8 cellular contexts compared by ENCODE assay signal in genomic region chr11:102346748-102347525, GRCh38. TPM values are rescaled to one million over a fixed set of nuclear protein-coding genes. Genes with fewer than 3 reads are reported as not detected.
A peak's percentile ranks its signal among the peaks of the same experiment; 100 is the strongest.
DNase-seq lines count a peak whose midpoint lies in the region; FAIRE-seq and TF ChIP-seq lines count a peak whose summit lies in the region.

Gene BIRC2, plus strand, starts transcription at chr11:102347214. Its CDS starts 2,641 bp downstream, at chr11:102349855.

- H3K4me1 Mint-ChIP-seq in H9, result peaks cover 14 to 18% of the 10 kb centered on the region in 2 experiments

- H3K79me1 ChIP-seq in H9 (ENCODE audit: insufficient read depth, low read depth, low read length, poor library complexity, severe bottlenecking), result no peaks in the 10 kb centered on the region

- H2BK20ac ChIP-seq in H9 (ENCODE audit: low read depth, low read length, poor library complexity, severe bottlenecking), result no peak within 1 kb of the TSS

- H3K9me3 ChIP-seq in H9 (ENCODE audit: control insufficient read depth, low read depth, low read length) (no peaks in the 10 kb centered on the region), SJCRH30 (replicated peaks) (no peaks in the 10 kb centered on the region), neutrophil (no peaks in the 10 kb centered on the region)

- H4K5ac ChIP-seq in H9 (ENCODE audit: insufficient read length, low read depth, low read length), result no peak within 1 kb of the TSS

- peak within 1 kb of the TSS; percentile 53 for H3K27ac ChIP-seq in H9 (ENCODE audit: insufficient read length, low read depth, low read length)
- peak within 1 kb of the TSS; percentile 87 for H3K27ac ChIP-seq in SJCRH30
- H3K27ac ChIP-seq in neutrophil, result peak within 1 kb of the TSS; percentile 96

- peak within 1 kb of the TSS; percentile 92 for H3K18ac ChIP-seq in H9 (ENCODE audit: insufficient read length, low read depth, low read length)

- H3K9me3 Mint-ChIP-seq in H9, result no peaks in the 10 kb centered on the region

- peak within 1 kb of the TSS; percentile 91 for H3K14ac ChIP-seq in H9 (ENCODE audit: insufficient read depth, low read length)

- H3K27me3 ChIP-seq in H9 (ENCODE audit: insufficient read depth, low read length) (no peaks in the 10 kb centered on the region), SJCRH30 (no peaks in the 10 kb centered on the region), neutrophil (no peaks in the 10 kb centered on the region)

- no peak within 1 kb of the TSS for H3K4ac ChIP-seq in H9 (ENCODE audit: low read depth, low read length)

- peak; percentile 75 for TF ChIP-seq CTCF in H9 (conservative IDR thresholded peaks at IDR 0.05)
- peak; percentile 89 for TF ChIP-seq CTCF in neutrophil (IDR thresholded peaks at IDR 0.05)

- no peak within 1 kb of the TSS for H2BK5ac ChIP-seq in H9 (ENCODE audit: insufficient read length, low read length)

- peak within 1 kb of the TSS; percentile 96 for H3K9ac ChIP-seq in H9 (ENCODE audit: extremely low read depth, insufficient read length, low read length)

- peak within 1 kb of the TSS; percentile 95 to 97 for H3K4me3 Mint-ChIP-seq in H9

- WGBS in H9 (ENCODE audit: extremely low coverage, insufficient read length, low lambda C conversion rate), result no CpG with 5 or more reads among the region's 84 CpGs

- peak; percentile 94 for DNase-seq in GM03348 (ENCODE audit: low spot score)
- DNase-seq in H9, result peak; percentile 92
- peak; percentile 95 for DNase-seq in M059J (ENCODE audit: low read depth)
- DNase-seq in SJCRH30, result peak; percentile 83 to 89
- DNase-seq in activated naive CD4-positive, alpha-beta T cell (lab: John Stamatoyannopoulos, UW), result peak; percentile 77 to 96 (median 87)
- peak; percentile 81 to 84 for DNase-seq in frontal cortex (ENCODE audit: low spot score in 2 of 2)
- peak; percentile 95 for DNase-seq in superior temporal gyrus (ENCODE audit: extremely low spot score)

- FAIRE-seq in frontal cortex (lab: Jason Lieb, UNC), result no peak

- peaks cover 4 to 21% (median 16%) of the 10 kb centered on the region in 3 experiments; a peak in 6 of 7 replicates for H3K36me3 Mint-ChIP-seq in H9 (ENCODE audit: insufficient read depth in 1 of 3, low read depth in 3 of 3)

- no peak within 1 kb of the TSS for H3K23ac ChIP-seq in H9 (ENCODE audit: insufficient read length, low read depth, low read length)

- no peak within 1 kb of the TSS for H4K91ac ChIP-seq in H9 (ENCODE audit: insufficient read length, low read depth, low read length)

- no peak within 1 kb of the TSS for H2BK12ac ChIP-seq in H9 (ENCODE audit: insufficient read length, low read depth, low read length)

- H3K56ac ChIP-seq in H9 (ENCODE audit: insufficient read length, low read depth, low read length), result no peak within 1 kb of the TSS

- no peak within 1 kb of the TSS for H2BK120ac ChIP-seq in H9 (ENCODE audit: low read depth, low read length, poor library complexity, severe bottlenecking)

- peak within 1 kb of the TSS; percentile 84 for H3K4me2 ChIP-seq in H9 (ENCODE audit: insufficient read depth, insufficient read length, low read length)

- peaks cover 4% of the 10 kb centered on the region; the same call in 1 of the 2 replicates for H3K79me2 ChIP-seq in H9 (ENCODE audit: insufficient read depth, low read length)

- H2BK15ac ChIP-seq in H9 (ENCODE audit: low read depth, low read length), result no peak within 1 kb of the TSS

- H3K36me3 ChIP-seq in SJCRH30 (no peaks in the 10 kb centered on the region; the same call in 1 of the 2 replicates), neutrophil (peaks cover 17% of the 10 kb centered on the region)

- no peaks in the 10 kb centered on the region for H4K20me1 ChIP-seq in H9 (ENCODE audit: control insufficient read depth, insufficient read depth, insufficient read length)

- H3K4me3 ChIP-seq in SJCRH30 (peak within 1 kb of the TSS; percentile 76), neutrophil (ENCODE audit: low read depth in 1 of 2, low read length in 1 of 2) (peak within 1 kb of the TSS; percentile 88 to 92)

- H3K23me2 ChIP-seq in H9 (ENCODE audit: insufficient read length, low read depth, low read length, poor library complexity, severe bottlenecking), result peaks cover 5% of the 10 kb centered on the region

- no peak within 1 kb of the TSS for H3T11ph ChIP-seq in H9 (ENCODE audit: low read length)

- no peaks in the 10 kb centered on the region for H3K27me3 Mint-ChIP-seq in H9 (ENCODE audit: low read depth)

- H3K27ac Mint-ChIP-seq in H9, result peak within 1 kb of the TSS; percentile 96 to 97 (median 96)

- H4K8ac ChIP-seq in H9 (replicated peaks; ENCODE audit: insufficient read length, low read depth, low read length), result no peak within 1 kb of the TSS

- H3K4me1 ChIP-seq in H9 (ENCODE audit: insufficient read depth, low read length), result no peaks in the 10 kb centered on the region
- H3K4me1 ChIP-seq in SJCRH30, result no peaks in the 10 kb centered on the region
- peaks cover 27 to 29% of the 10 kb centered on the region in 2 experiments for H3K4me1 ChIP-seq in neutrophil (ENCODE audit: control insufficient read depth in 1 of 2, insufficient read depth in 1 of 2, low read depth in 1 of 2, low read length in 1 of 2)

- H2AFZ ChIP-seq in H9 (ENCODE audit: low read length), result peak within 1 kb of the TSS; percentile 82

- H2AK5ac ChIP-seq in H9 (ENCODE audit: insufficient read length, low read length), result no peak within 1 kb of the TSS

RNA-seq across cellular contexts. Expression of gene BIRC2, which starts in this region (rescaled TPM):
- total RNA-seq in H9 (2021) (28.2 and 29.1 TPM in 2 replicates), frontal cortex (144 TPM)
- total RNA-seq in M059J (2014; rRNA removed; shearing (Covaris generic)), result 104 and 133 TPM in 2 replicates
- total RNA-seq in SJCRH30 (2014; rRNA removed; shearing (Covaris generic)), result 26.7 and 27.1 TPM in 2 replicates

Comparison
In these comparisons a context has a peak if more than half of its experiments do, and no peak if none do; other contexts are left out.
1. Peak in every context shown above with its lines: DNase-seq, H3K4me3 ChIP-seq and H3K27ac ChIP-seq.